In genomic region chr2:176931588-176932563, GRCh38 we compare ENCODE assay signal across 8 cellular contexts.
DNase-seq lines count a peak whose midpoint lies in the region; ATAC-seq, FAIRE-seq and TF ChIP-seq lines count a peak whose summit lies in the region.

No MANE protein-coding gene starts in this region.

- H3K4me1 Mint-ChIP-seq in activated T-cell treated with anti-CD3 and anti-CD28 coated beads, Interleukin-2, amount 50 U/mL, for 4 hours (ENCODE audit: low read depth), result peaks cover 9% of the 10 kb centered on the region
- peaks cover 36% of the 10 kb centered on the region for H3K4me1 Mint-ChIP-seq in stimulated activated memory B cell treated with anti-CD40 and anti-IgM and Interleukin-4, amounts not matched to agents 10 μg/mL and 1 μg/mL and 100 μg/mL, for 72 hours

- 76 to 77% methylated on average over 8 of the region's 8 CpGs for WGBS in GM23248 (ENCODE audit: low coverage in 1 of 2, low lambda C conversion rate in 2 of 2, missing lambda C conversion rate in 2 of 2), 2 experiments

- H3K27me3 ChIP-seq in GM23248 (replicated peaks; ENCODE audit: insufficient read depth) (0 out of 2 replicates have a peak, but pooled peaks cover 14% of the 10 kb centered on the region), bronchial epithelial cell (ENCODE audit: control insufficient read depth, insufficient read depth, low read length) (no peaks in the 10 kb centered on the region)

- H3K9me2 ChIP-seq in GM23248 (ENCODE audit: insufficient read depth), result no peaks in the 10 kb centered on the region

- intact Hi-C loops in Right ventricle myocardium superior (cut with DNase I), result no loop called here

- H3K9me3 Mint-ChIP-seq in activated T-cell treated with anti-CD3 and anti-CD28 coated beads, Interleukin-2, amount 50 U/mL, for 4 hours, result no peaks in the 10 kb centered on the region
- H3K9me3 Mint-ChIP-seq in stimulated activated memory B cell treated with anti-CD40 and anti-IgM and Interleukin-4, amounts not matched to agents 10 μg/mL and 1 μg/mL and 100 μg/mL, for 72 hours, result no peaks in the 10 kb centered on the region

- H3K4me3 ChIP-seq in GM23248 (no peak overlapping the region), bronchial epithelial cell (ENCODE audit: low read depth, low read length) (no peak overlapping the region)

- H3K9ac ChIP-seq in GM23248, result no peak overlapping the region

- H2AFZ ChIP-seq in GM23248, result no peak overlapping the region

- no peaks in the 10 kb centered on the region for H3K9me3 ChIP-seq in GM23248 (ENCODE audit: low read depth)

- TF ChIP-seq CTCF in bronchial epithelial cell (IDR thresholded peaks at IDR 0.05; ENCODE audit: insufficient read depth, low read length, severe bottlenecking), result no peak

- no peak overlapping the region for H3K4me2 ChIP-seq in GM23248 (ENCODE audit: unreplicated experiment)

- H3K4me3 Mint-ChIP-seq in activated T-cell treated with anti-CD3 and anti-CD28 coated beads, Interleukin-2, amount 50 U/mL, for 4 hours, result peak overlapping the region; percentile 21
- H3K4me3 Mint-ChIP-seq in stimulated activated memory B cell treated with anti-CD40 and anti-IgM and Interleukin-4, amounts not matched to agents 10 μg/mL and 1 μg/mL and 100 μg/mL, for 72 hours, result peak overlapping the region; percentile 36

- no peaks in the 10 kb centered on the region for H3K4me1 ChIP-seq in GM23248 (ENCODE audit: insufficient read depth)

- in situ Hi-C loops in GM23248 (cut with MboI), result no loop called here

- no peaks in the 10 kb centered on the region for H3K36me3 Mint-ChIP-seq in activated T-cell treated with anti-CD3 and anti-CD28 coated beads, Interleukin-2, amount 50 U/mL, for 4 hours (ENCODE audit: insufficient read depth)
- H3K36me3 Mint-ChIP-seq in stimulated activated memory B cell treated with anti-CD40 and anti-IgM and Interleukin-4, amounts not matched to agents 10 μg/mL and 1 μg/mL and 100 μg/mL, for 72 hours, result no peaks in the 10 kb centered on the region

- DNase-seq in activated T-cell treated with anti-CD3 and anti-CD28 coated beads, Interleukin-2, amount 50 U/mL, for 4 hours, result no peak
- DNase-seq in activated T-cell treated with anti-CD3 and anti-CD28 coated beads for 4 hours (no peak), GM23248 (peak; percentile 30), LHCN-M2 (ENCODE audit: low read depth) (peak; percentile 62), bronchial epithelial cell (ENCODE audit: low read depth) (peak; percentile 44), Right ventricle myocardium superior (no peak), NCI-H82 (lab: John Stamatoyannopoulos, UW) (no peak)

- no peaks in the 10 kb centered on the region for H3K27me3 Mint-ChIP-seq in activated T-cell treated with anti-CD3 and anti-CD28 coated beads, Interleukin-2, amount 50 U/mL, for 4 hours (ENCODE audit: low read depth)
- no peaks in the 10 kb centered on the region for H3K27me3 Mint-ChIP-seq in stimulated activated memory B cell treated with anti-CD40 and anti-IgM and Interleukin-4, amounts not matched to agents 10 μg/mL and 1 μg/mL and 100 μg/mL, for 72 hours

- H3K36me3 ChIP-seq in GM23248 (ENCODE audit: low read depth) (no peaks in the 10 kb centered on the region), bronchial epithelial cell (ENCODE audit: control insufficient read depth, insufficient read depth, low read length) (no peaks in the 10 kb centered on the region)

- no peak overlapping the region for H3K27ac ChIP-seq in GM23248

- no peaks in the 10 kb centered on the region for H4K20me1 ChIP-seq in GM23248 (ENCODE audit: insufficient read depth)

- H3K27ac Mint-ChIP-seq in stimulated activated memory B cell treated with anti-CD40 and anti-IgM and Interleukin-4, amounts not matched to agents 10 μg/mL and 1 μg/mL and 100 μg/mL, for 72 hours, result peak overlapping the region; percentile 79

- no peak for FAIRE-seq in bronchial epithelial cell (lab: Jason Lieb, UNC)

- ATAC-seq in activated T-cell treated with anti-CD3 and anti-CD28 coated beads, Interleukin-2, amount 50 U/mL, for 4 hours, result peak; percentile 91 to 96
- ATAC-seq in stimulated activated memory B cell treated with anti-CD40 and anti-IgM and Interleukin-4, amounts not matched to agents 10 μg/mL and 1 μg/mL and 100 μg/mL, for 72 hours, result peak; percentile 94
- ATAC-seq in Right ventricle myocardium superior (ENCODE audit: poor library complexity), result no peak

- H3K79me2 ChIP-seq in GM23248 (ENCODE audit: insufficient read depth), result no peaks in the 10 kb centered on the region

- H3F3A ChIP-seq in GM23248 (ENCODE audit: insufficient read depth), result no peaks in the 10 kb centered on the region

Comparison
In these comparisons a context has a peak if more than half of its experiments do, and no peak if none do; other contexts are left out.
1. DNase-seq: peak in GM23248 (single experiment), LHCN-M2 (single experiment) and bronchial epithelial cell (single experiment); none in activated T-cell treated with anti-CD3 and anti-CD28 coated beads, Interleukin-2, amount 50 U/mL, for 4 hours (single experiment), activated T-cell treated with anti-CD3 and anti-CD28 coated beads for 4 hours (single experiment), Right ventricle myocardium superior (single experiment) and NCI-H82 (single experiment).